ENCODE assay signal across 1 cellular context in genomic region chr2:232951891-232952290, GRCh38.
TF ChIP-seq lines count a peak whose summit lies in the region.

No MANE protein-coding gene starts in this region.

TF ChIP-seq in GM23338, 12 proteins besides CTCF, POLR2A, EP300 and RAD21 (continued from another document):
- TF ChIP-seq REST (IDR thresholded peaks at IDR 0.05; ENCODE audit: unreplicated experiment) (no peak), JUNB (IDR thresholded peaks at IDR 0.05; ENCODE audit: unreplicated experiment) (no peak), POLR2AphosphoS5 (IDR thresholded peaks at IDR 0.05; ENCODE audit: low read depth) (no peak), ZNF331 (CRISPR knock-in tag; IDR thresholded peaks at IDR 0.05; ENCODE audit: low read depth) (no peak), ZNF114 (CRISPR knock-in tag; IDR thresholded peaks at IDR 0.05) (no peak), ZNF462 (CRISPR knock-in tag; IDR thresholded peaks at IDR 0.05) (no peak), NANOG (IDR thresholded peaks at IDR 0.05; ENCODE audit: borderline replicate concordance) (no peak), EZH2 (IDR thresholded peaks at IDR 0.05; ENCODE audit: low read depth, unreplicated experiment) (no peak), STAT1 (IDR thresholded peaks at IDR 0.05; ENCODE audit: unreplicated experiment) (no peak)
